ENCODE assay signal across 8 cellular contexts in genomic region chr16:57422026-57422944, GRCh38. TPM values are rescaled to one million over a fixed set of nuclear protein-coding genes. Genes with fewer than 3 reads are reported as not detected.
DNase-seq lines count a peak whose midpoint lies in the region; ATAC-seq and FAIRE-seq lines count a peak whose summit lies in the region.

No MANE protein-coding gene starts in this region.

- POLR2A ChIA-PET in CD8-positive, alpha-beta memory T cell (lab: Charles Lee), result interaction anchor here (0.7 kb wide), 1 partner anchor 13 kb away, joined by 4 read pairs; no protein-coding TSS in a partner anchor

- FAIRE-seq in GM19239 (lab: Jason Lieb, UNC), result no peak

- no peaks in the 10 kb centered on the region for H3K9me3 ChIP-seq in CD8-positive, alpha-beta memory T cell (ENCODE audit: low read length)

- no peaks in the 10 kb centered on the region for H3K27me3 ChIP-seq in CD8-positive, alpha-beta memory T cell (ENCODE audit: insufficient read depth, low read length, poor library complexity, severe bottlenecking)

- H3K27ac Mint-ChIP-seq in CD8-positive, alpha-beta memory T cell, result no peak overlapping the region

- H3K27ac ChIP-seq in CD8-positive, alpha-beta memory T cell (ENCODE audit: low read depth, low read length), result no peak overlapping the region

- H3K9me3 Mint-ChIP-seq in CD8-positive, alpha-beta memory T cell, result no peaks in the 10 kb centered on the region

- H3K4me1 ChIP-seq in CD8-positive, alpha-beta memory T cell (ENCODE audit: insufficient read depth, low read length), result peaks cover 13% of the 10 kb centered on the region

- no peak for ATAC-seq in HG03457 (IDR thresholded peaks at IDR 0.05; ENCODE audit: unreplicated experiment)

- H3K4me1 Mint-ChIP-seq in CD8-positive, alpha-beta memory T cell, result peaks cover 7 to 19% (median 10%) of the 10 kb centered on the region in 3 donors

- H3K27me3 Mint-ChIP-seq in CD8-positive, alpha-beta memory T cell, result no peaks in the 10 kb centered on the region

- H3K36me3 ChIP-seq in CD8-positive, alpha-beta memory T cell (ENCODE audit: insufficient read depth, low read length), result no peaks in the 10 kb centered on the region

- H3K4me3 Mint-ChIP-seq in CD8-positive, alpha-beta memory T cell, result no peak overlapping the region

- H3K4me3 ChIP-seq in CD8-positive, alpha-beta memory T cell (ENCODE audit: low read length), result no peak overlapping the region

- peaks cover 0 to 9% (median under 1%) of the 10 kb centered on the region in 3 donors for H3K36me3 Mint-ChIP-seq in CD8-positive, alpha-beta memory T cell

- CTCF ChIA-PET in CD8-positive, alpha-beta memory T cell (lab: Charles Lee), result interaction anchor here (0.6 to 3.7 kb wide), 3 partner anchors 98 to 122 kb away, joined by 3 to 13 read pairs (median 11); no protein-coding TSS in a partner anchor

- DNase-seq in SKM-1 treated with dmso at 0.1 percent for 144 hours (lab: John Stamatoyannopoulos, UW; ENCODE audit: unreplicated experiment) (peak; percentile 34), SKM-1 (lab: John Stamatoyannopoulos, UW; ENCODE audit: unreplicated experiment) (no peak), NCI-H69 (lab: John Stamatoyannopoulos, UW) (peak; percentile 70), cerebellar cortex (ENCODE audit: low spot score) (peak; percentile 37), lung microvascular endothelial cell (ENCODE audit: low read depth in 2 of 2) (peak; percentile 64 to 80), GM19239 (ENCODE audit: insufficient read length, low spot score) (no peak)
- no peak for DNase-seq in CD8-positive, alpha-beta memory T cell

RNA-seq across cellular contexts. Expression of gene CCL17, which starts 17.7 kb away (rescaled TPM):
- not detected in 2 replicates for total RNA-seq in lung microvascular endothelial cell
- total RNA-seq in CD8-positive, alpha-beta memory T cell, result 10 to 100 TPM; 18.6 to 18.9 TPM
- not detected for polyA plus RNA-seq in CD8-positive, alpha-beta memory T cell

RNA-seq across cellular contexts. Expression of gene CIAPIN1, which starts 24.9 kb away (rescaled TPM):
- total RNA-seq in lung microvascular endothelial cell, result 60.4 and 60.9 TPM in 2 replicates
- 10 to 100 TPM; 79.0 to 81.1 TPM for total RNA-seq in CD8-positive, alpha-beta memory T cell
- polyA plus RNA-seq in CD8-positive, alpha-beta memory T cell, result 52.0 TPM

RNA-seq across cellular contexts. Expression of gene COQ9, which starts 25.0 kb away (rescaled TPM):
- 32.7 and 55.8 TPM in 2 replicates for total RNA-seq in lung microvascular endothelial cell
- total RNA-seq in CD8-positive, alpha-beta memory T cell, result 10 to 100 TPM; 50.5 to 51.9 TPM
- 28.4 TPM for polyA plus RNA-seq in CD8-positive, alpha-beta memory T cell

RNA-seq across cellular contexts. Expression of gene POLR2C, which starts 40.2 kb away (rescaled TPM):
- 95.9 and 96.0 TPM in 2 replicates for total RNA-seq in lung microvascular endothelial cell
- total RNA-seq in CD8-positive, alpha-beta memory T cell, result 10 to 100 TPM; 92.3 to 95.0 TPM
- polyA plus RNA-seq in CD8-positive, alpha-beta memory T cell, result 36.1 TPM

RNA-seq across cellular contexts. Expression of gene CX3CL1, which starts 50.0 kb away (rescaled TPM):
- 2.0 and 2.8 TPM in 2 replicates for total RNA-seq in lung microvascular endothelial cell
- total RNA-seq in CD8-positive, alpha-beta memory T cell, result not detected
- polyA plus RNA-seq in CD8-positive, alpha-beta memory T cell, result not detected

Comparison
In these comparisons a context has a peak if more than half of its experiments do, and no peak if none do; other contexts are left out.
1. DNase-seq: peak in SKM-1 treated with dmso at 0.1 percent for 144 hours (single experiment), NCI-H69 (single experiment), cerebellar cortex (single experiment) and lung microvascular endothelial cell (2 of 2); none in SKM-1 (single experiment), CD8-positive, alpha-beta memory T cell (0 of 5) and GM19239 (single experiment).
2. RNA of gene CCL17, which starts 17.7 kb away (total RNA-seq): 18.6 to 18.9 TPM in CD8-positive, alpha-beta memory T cell; not detected in lung microvascular endothelial cell; every median in the first group is over 10 times any median in the second.